Comparison of ENCODE assay signal across 1 cellular context in genomic region chr3:46952813-46953212, GRCh38.
TF ChIP-seq lines count a peak whose summit lies in the region.

No MANE protein-coding gene starts in this region.

TF ChIP-seq in HCT116, 20 proteins besides CTCF, POLR2A, EP300 and RAD21 (continued from another document):
- TF ChIP-seq MAX (IDR thresholded peaks at IDR 0.05) (no peak), SIN3A (IDR thresholded peaks at IDR 0.05; ENCODE audit: low read depth) (no peak), TCF7L2 (IDR thresholded peaks at IDR 0.05; ENCODE audit: borderline replicate concordance, extremely low read depth, insufficient read depth, insufficient read length) (no peak), EZH2 (IDR thresholded peaks at IDR 0.05) (no peak), SRF (IDR thresholded peaks at IDR 0.05; ENCODE audit: low read depth) (no peak), EGR1 (IDR thresholded peaks at IDR 0.05; ENCODE audit: low read depth) (no peak)
